In the genomic region with DNA sequence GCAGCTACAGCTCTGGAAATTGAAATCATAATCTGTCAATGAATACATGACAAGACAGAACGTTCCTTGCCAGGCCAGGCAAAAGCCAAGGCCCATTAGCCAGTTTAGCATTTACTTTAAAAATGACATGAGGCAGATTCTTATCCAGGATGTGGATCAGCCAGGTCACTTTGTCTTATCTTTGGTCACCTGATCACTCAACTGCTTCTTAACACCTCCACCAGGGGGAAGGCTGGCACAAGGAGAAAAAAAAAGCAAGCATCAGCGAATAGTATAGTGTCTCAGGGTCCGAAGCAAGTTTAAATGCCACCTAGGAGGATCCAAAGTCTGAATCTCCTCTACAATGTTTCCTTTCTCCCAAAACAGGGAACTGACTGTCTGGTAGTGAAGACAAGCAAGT, we compare ENCODE assay signal across 8 cellular contexts.
DNase-seq lines count a peak whose midpoint lies in the region; ATAC-seq, FAIRE-seq and TF ChIP-seq lines count a peak whose summit lies in the region.

No MANE protein-coding gene starts in this region.

- FAIRE-seq in RCC 7860 (lab: Jason Lieb, UNC), result peak; percentile 52

- TF ChIP-seq POLR2A in erythroblast (IDR thresholded peaks at IDR 0.05; ENCODE audit: low read length), result no peak

- ATAC-seq in HG02938 (IDR thresholded peaks at IDR 0.05; ENCODE audit: unreplicated experiment) (peak; percentile 80), GM21723 (IDR thresholded peaks at IDR 0.05; ENCODE audit: unreplicated experiment) (no peak)

- peak; percentile 22 for DNase-seq in NCI-H2171 treated with DMSO at 0.1 percent for 48 hours (lab: John Stamatoyannopoulos, UW)
- DNase-seq in NCI-H2171 (lab: John Stamatoyannopoulos, UW), result no peak
- peak; percentile 13 for DNase-seq in RCC 7860 (ENCODE audit: low spot score)
- peak; percentile 3 to 5 for DNase-seq in erythroblast (lab: John Stamatoyannopoulos, UW)
- no peak for DNase-seq in OCI-M1 (lab: John Stamatoyannopoulos, UW)
- no peak for DNase-seq in GM03348 (ENCODE audit: low spot score)

Comparison
In these comparisons a context has a peak if more than half of its experiments do, and no peak if none do; other contexts are left out.
1. DNase-seq: peak in NCI-H2171 treated with DMSO at 0.1 percent for 48 hours (single experiment), RCC 7860 (single experiment) and erythroblast (2 of 2); none in NCI-H2171 (single experiment), OCI-M1 (single experiment) and GM03348 (single experiment).